In genomic region chr3:138373695-138374094, GRCh38 we compare ENCODE assay signal across 32 cellular contexts. TPM values are rescaled to one million over a fixed set of nuclear protein-coding genes. Genes with fewer than 3 reads are reported as not detected.
"Had no signal": no experiment of that assay in that cellular context is flagged by ENCODE, and none has a peak within 500 bp of the region (broad histone marks: within the 10 kb centered on the region; RNA-seq: fewer than 3 reads in every experiment).

No MANE protein-coding gene starts in this region.

- H3K27ac ChIP-seq: body of pancreas, esophagus muscularis mucosa, foreskin keratinocyte had no signal

- DNase-seq: activated CD4-positive, alpha-beta memory T cell treated with anti-CD3 and anti-CD28 coated beads for 36 hours; activated CD4-positive, alpha-beta T cell treated with anti-CD3 and anti-CD28 coated beads for 36 hours; activated CD4-positive, alpha-beta T cell treated with anti-CD3 and anti-CD28 coated beads, Interleukin-2, amount 10 ng/mL, durations not matched to agents 24 days and 14 days; activated CD4-positive, CD25-positive, alpha-beta regulatory T cell; activated CD4-positive, CD25-positive, alpha-beta regulatory T cell treated with anti-CD3 and anti-CD28 coated beads, Interleukin-2, amount 50 U/mL, for 72 hours; activated CD8-positive, alpha-beta memory T cell treated with anti-CD3 and anti-CD28 coated beads, Interleukin-2, amount 10 ng/mL, durations not matched to agents 7 days and 5 days; activated CD8-positive, alpha-beta memory T cell treated with anti-CD3 and anti-CD28 coated beads, Interleukin-2, amount 50 U/mL, for 4 hours; activated CD8-positive, alpha-beta T cell treated with anti-CD3 and anti-CD28 coated beads, Interleukin-2, amount 10 ng/mL, durations not matched to agents 7 days and 5 days; activated naive CD4-positive, alpha-beta T cell treated with anti-CD3 and anti-CD28 coated beads for 36 hours; activated naive CD8-positive, alpha-beta T cell treated with anti-CD3 and anti-CD28 coated beads for 36 hours; activated naive CD8-positive, alpha-beta T cell treated with anti-CD3 and anti-CD28 coated beads, Interleukin-2, amount 50 U/mL, for 24 hours; activated T-cell treated with anti-CD3 and anti-CD28 coated beads, Interleukin-2, amount 50 U/mL, for 1 hour; activated T-cell treated with anti-CD3 and anti-CD28 coated beads, Interleukin-2, amount 50 U/mL, for 48 hours; adrenal gland; amygdala; aorta; body of pancreas; cortex of kidney; dermis blood vessel endothelial cell; effector CD4-positive, alpha-beta T cell; effector memory CD8-positive, alpha-beta T cell; erythroblast; foreskin keratinocyte; gastrocnemius medialis; glutamatergic neuron; T-helper 2 cell had no signal

- H3K4me3 ChIP-seq: adrenal gland, body of pancreas, esophagus muscularis mucosa, gastrocnemius medialis had no signal

- H3K36me3 ChIP-seq: adrenal gland had no signal

- H3K9me3 ChIP-seq: adrenal gland, body of pancreas, esophagus muscularis mucosa, gastrocnemius medialis had no signal

- H3K4me1 ChIP-seq: body of pancreas, foreskin keratinocyte had no signal

- ATAC-seq: activated CD4-positive, alpha-beta T cell treated with anti-CD3 and anti-CD28 coated beads for 36 hours; activated CD8-positive, alpha-beta memory T cell treated with anti-CD3 and anti-CD28 coated beads, Interleukin-2, amount 10 ng/mL, durations not matched to agents 7 days and 5 days; activated CD8-positive, alpha-beta T cell treated with anti-CD3 and anti-CD28 coated beads, Interleukin-2, amount 10 ng/mL, durations not matched to agents 7 days and 5 days; activated naive CD8-positive, alpha-beta T cell treated with anti-CD3 and anti-CD28 coated beads, Interleukin-2, amount 50 U/mL, for 24 hours; body of pancreas; effector memory CD8-positive, alpha-beta T cell; foreskin keratinocyte; gastrocnemius medialis had no signal

- H3K27me3 ChIP-seq: adrenal gland, body of pancreas, esophagus muscularis mucosa, foreskin keratinocyte, gastrocnemius medialis had no signal

RNA-seq across cellular contexts. Expression of gene MRAS, which starts 25.3 kb away (rescaled TPM):
- total RNA-seq: activated CD4-positive, alpha-beta T cell treated with anti-CD3 and anti-CD28 coated beads, Interleukin-2, amount 10 ng/mL, durations not matched to agents 24 days and 14 days; activated CD8-positive, alpha-beta memory T cell treated with anti-CD3 and anti-CD28 coated beads for 36 hours; activated CD8-positive, alpha-beta memory T cell treated with anti-CD3 and anti-CD28 coated beads, Interleukin-2, amount 10 ng/mL, durations not matched to agents 7 days and 5 days; activated CD8-positive, alpha-beta T cell treated with anti-CD3 and anti-CD28 coated beads, Interleukin-2, amount 10 ng/mL, durations not matched to agents 7 days and 5 days; activated T-helper 2 cell treated with anti-CD3 and anti-CD28 coated beads, Interferon-gamma antibody, Interleukin-2, Interleukin-4, amounts not matched to agents 10 μg/mL and 5 μg/mL and 100 μg/mL, durations not matched to agents 14 hours and 24 hours and 36 hours; T-helper 1 cell treated with Interleukin-12 subunit alpha and Interleukin-12 subunit beta and Interleukin-4 antibody, amounts not matched to agents 30 ng/mL and 1 ng/mL, for 36 hours had no signal

RNA-seq across cellular contexts. Expression of gene NME9, which starts 44.0 kb away (rescaled TPM):
- total RNA-seq: activated CD4-positive, alpha-beta T cell treated with anti-CD3 and anti-CD28 coated beads, Interleukin-2, amount 10 ng/mL, durations not matched to agents 24 days and 14 days; activated CD8-positive, alpha-beta memory T cell treated with anti-CD3 and anti-CD28 coated beads for 36 hours; activated CD8-positive, alpha-beta memory T cell treated with anti-CD3 and anti-CD28 coated beads, Interleukin-2, amount 10 ng/mL, durations not matched to agents 7 days and 5 days; activated CD8-positive, alpha-beta T cell treated with anti-CD3 and anti-CD28 coated beads, Interleukin-2, amount 10 ng/mL, durations not matched to agents 7 days and 5 days; activated naive CD8-positive, alpha-beta T cell treated with anti-CD3 and anti-CD28 coated beads for 36 hours; activated T-helper 1 cell treated with anti-CD3 and anti-CD28 coated beads, Interleukin-12 subunit alpha, Interleukin-12 subunit beta, Interleukin-2, Interleukin-4 antibody, amounts not matched to agents 30 ng/mL and 10 ng/mL and 1 ng/mL, durations not matched to agents 14 hours and 24 hours and 36 hours; chondrocyte; dermis blood vessel endothelial cell; foreskin keratinocyte; T-helper 1 cell treated with Interleukin-12 subunit alpha and Interleukin-12 subunit beta and Interleukin-4 antibody, amounts not matched to agents 30 ng/mL and 1 ng/mL, for 36 hours had no signal
- polyA plus RNA-seq: foreskin keratinocyte had no signal
